33 cellular contexts compared by ENCODE assay signal in the genomic region with DNA sequence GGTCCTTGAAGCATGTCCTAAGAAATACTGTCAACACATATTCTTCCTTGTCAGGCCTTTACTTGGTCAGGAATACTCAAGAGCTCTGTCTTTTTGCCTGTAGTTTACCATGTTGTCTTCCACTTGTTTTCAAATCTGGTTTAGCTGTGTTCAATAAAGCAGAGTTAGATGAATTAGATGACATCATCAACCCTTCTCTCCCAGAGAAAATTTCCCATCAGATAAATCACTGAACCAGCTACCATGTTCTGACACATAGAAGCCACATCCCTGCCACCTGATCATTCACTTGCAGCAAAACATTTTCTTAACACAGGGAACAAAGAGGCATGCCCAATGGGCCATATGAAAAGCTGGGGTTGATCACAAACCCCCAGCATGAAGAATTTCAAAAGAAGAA. TPM values are rescaled to one million over a fixed set of nuclear protein-coding genes. Genes with fewer than 3 reads are reported as not detected.
"Had no signal": no experiment of that assay in that cellular context is flagged by ENCODE, and none has a peak within 500 bp of the region (broad histone marks: within the 10 kb centered on the region; RNA-seq: fewer than 3 reads in every experiment).

No MANE protein-coding gene starts in this region.

- DNase-seq: activated B cell treated with CpG ODN at 0.5 μM for 24 hours; activated CD4-positive, alpha-beta T cell treated with anti-CD3 and anti-CD28 coated beads for 4 hours; activated CD4-positive, alpha-beta T cell treated with anti-CD3 and anti-CD28 coated beads, Interleukin-2, amount 10 ng/mL, durations not matched to agents 7 days and 5 days; activated CD4-positive, alpha-beta T cell treated with anti-CD3 and anti-CD28 coated beads, Interleukin-2, amount 50 U/mL, for 48 hours; activated CD8-positive, alpha-beta memory T cell treated with anti-CD3 and anti-CD28 coated beads for 24 hours; activated CD8-positive, alpha-beta T cell treated with anti-CD3 and anti-CD28 coated beads for 36 hours; activated effector memory CD4-positive, alpha-beta T cell treated with Interleukin-2 at 50 U/mL for 16 hours; activated gamma-delta T cell treated with Interleukin-2 at 50 U/mL for 16 hours; activated naive CD4-positive, alpha-beta T cell treated with anti-CD3 and anti-CD28 coated beads, Interleukin-2, amount 50 U/mL, for 16 hours; activated naive CD4-positive, alpha-beta T cell treated with Interleukin-2 at 50 U/mL for 16 hours; activated T-cell treated with anti-CD3 and anti-CD28 coated beads, Interleukin-2, amount 50 U/mL, for 4 hours; amniotic stem cell; anterior cingulate cortex; brain microvascular endothelial cell; caudate nucleus; cortex of kidney; dermis blood vessel endothelial cell; effector CD4-positive, alpha-beta T cell; effector memory CD8-positive, alpha-beta T cell; foreskin fibroblast; head of caudate nucleus; T-helper 1 cell; T-helper 17 cell; T1000; WERI-Rb-1 had no signal

- H3K36me3 ChIP-seq: brain microvascular endothelial cell, WERI-Rb-1 had no signal

- FAIRE-seq: astrocyte, colon, frontal cortex had no signal

- H3K27ac ChIP-seq: brain microvascular endothelial cell, epithelial cell of prostate, WERI-Rb-1 had no signal

- ATAC-seq: activated CD4-positive, CD25-positive, alpha-beta regulatory T cell treated with anti-CD3 and anti-CD28 coated beads, Interleukin-2, amount 50 U/mL, for 24 hours; activated CD8-positive, alpha-beta T cell treated with anti-CD3 and anti-CD28 coated beads for 36 hours; activated T-cell treated with anti-CD3 and anti-CD28 coated beads, Interleukin-2, amount 50 U/mL, for 4 hours; activated T-helper 17 cell treated with anti-CD3 and anti-CD28 coated beads, Interleukin-2, amount 50 U/mL, for 72 hours; effector memory CD8-positive, alpha-beta T cell; esophagus mucosa; T-helper 17 cell had no signal

- H3K27me3 ChIP-seq: brain microvascular endothelial cell had no signal

RNA-seq across cellular contexts. Expression of a gene that starts 42.1 kb away (rescaled TPM):
- polyA plus RNA-seq: adipose tissue had no signal

RNA-seq across cellular contexts. Expression of a gene that starts 46.6 kb away (rescaled TPM):
- total RNA-seq: T-helper 17 cell had no signal

RNA-seq across cellular contexts. Expression of a gene that starts 59.2 kb away (rescaled TPM):
- total RNA-seq: activated CD4-positive, alpha-beta T cell treated with anti-CD3 and anti-CD28 coated beads, Interleukin-2, amount 10 ng/mL, durations not matched to agents 7 days and 5 days; activated CD8-positive, alpha-beta T cell treated with anti-CD3 and anti-CD28 coated beads for 36 hours; activated T-helper 17 cell treated with anti-CD3 and anti-CD28 coated beads, Interleukin-2, amount 50 U/mL, for 72 hours had no signal
